In genomic region chr2:163637876-163638275, GRCh38 we compare ENCODE assay signal across 17 cellular contexts.
DNase-seq lines count a peak whose midpoint lies in the region; ATAC-seq and TF ChIP-seq lines count a peak whose summit lies in the region.
"Had no signal": no experiment of that assay in that cellular context is flagged by ENCODE, and none has a peak within 500 bp of the region (broad histone marks: within the 10 kb centered on the region; RNA-seq: fewer than 3 reads in every experiment).

No MANE protein-coding gene starts in this region.

- no peaks in the 10 kb centered on the region for H3K9me3 ChIP-seq in left ventricle myocardium inferior (replicated peaks)
- no peaks in the 10 kb centered on the region for H3K9me3 ChIP-seq in heart left ventricle
- no peaks in the 10 kb centered on the region for H3K9me3 ChIP-seq in tibial nerve
- H3K9me3 ChIP-seq: A549; BLaER1 treated with 17β-estradiol and CSF1 and Interleukin-3, amounts not matched to agents 10 nM and 100 nM had no signal

- 56 to 71% (median 66%) methylated on average over 6 of the region's 6 CpGs for WGBS in heart left ventricle, 4 donors
- WGBS in tibial nerve, 2 donors: 73 to 78% methylated on average over 6 of the region's 6 CpGs

- TF ChIP-seq CTCF in left ventricle myocardium inferior (IDR thresholded peaks at IDR 0.05; ENCODE audit: borderline replicate concordance): no peak
- TF ChIP-seq CTCF in heart left ventricle (IDR thresholded peaks at IDR 0.05): no peak
- TF ChIP-seq CTCF in glutamatergic neuron (IDR thresholded peaks at IDR 0.05; ENCODE audit: partially characterized antibody, unreplicated experiment): no peak
- no peak for TF ChIP-seq CTCF in tibial nerve (IDR thresholded peaks at IDR 0.05)

- no peak for TF ChIP-seq POLR2A in heart left ventricle (IDR thresholded peaks at IDR 0.05)
- TF ChIP-seq POLR2A in tibial nerve (IDR thresholded peaks at IDR 0.05): no peak

- peaks cover 3% of the 10 kb centered on the region for H3K27me3 Mint-ChIP-seq in glutamatergic neuron (ENCODE audit: unreplicated experiment)
- H3K27me3 Mint-ChIP-seq: CD8-positive, alpha-beta memory T cell had no signal

- H3K4me1 Mint-ChIP-seq in glutamatergic neuron (ENCODE audit: low read depth, unreplicated experiment): peaks cover 7% of the 10 kb centered on the region
- H3K4me1 Mint-ChIP-seq: CD8-positive, alpha-beta memory T cell had no signal

- no peak for TF ChIP-seq EP300 in tibial nerve (IDR thresholded peaks at IDR 0.05)

- H3K27me3 ChIP-seq in left ventricle myocardium inferior (ENCODE audit: low read depth) (no peaks in the 10 kb centered on the region), heart left ventricle (no peaks in the 10 kb centered on the region), tibial nerve (no peaks in the 10 kb centered on the region)
- H3K27me3 ChIP-seq: BLaER1 treated with 17β-estradiol and CSF1 and Interleukin-3, amounts not matched to agents 10 nM and 100 nM had no signal

- peak overlapping the region; percentile 1 for H3K4me3 Mint-ChIP-seq in glutamatergic neuron (ENCODE audit: unreplicated experiment)
- H3K4me3 Mint-ChIP-seq: CD8-positive, alpha-beta memory T cell had no signal

- H3K27ac ChIP-seq in left ventricle myocardium inferior (replicated peaks) (peak overlapping the region; percentile 11), heart left ventricle (no peak overlapping the region), tibial nerve (no peak overlapping the region)
- H3K27ac ChIP-seq: A549; BLaER1 treated with 17β-estradiol and CSF1 and Interleukin-3, amounts not matched to agents 10 nM and 100 nM had no signal

- H3K27ac Mint-ChIP-seq in glutamatergic neuron (ENCODE audit: unreplicated experiment): no peak overlapping the region
- H3K27ac Mint-ChIP-seq: CD8-positive, alpha-beta memory T cell had no signal

- ATAC-seq in heart left ventricle: no peak
- no peak for ATAC-seq in HG02852 (IDR thresholded peaks at IDR 0.05; ENCODE audit: unreplicated experiment)
- no peak for ATAC-seq in GM18873 (IDR thresholded peaks at IDR 0.05; ENCODE audit: low FRiP score, unreplicated experiment)
- ATAC-seq: A549 had no signal

- DNase-seq in left ventricle myocardium inferior (no peak), heart left ventricle (no peak), OCI-M1 (lab: John Stamatoyannopoulos, UW) (peak; percentile 39), glutamatergic neuron (no peak), smooth muscle cell of the brain vasculature (ENCODE audit: low read depth, low spot score) (peak; percentile 15), tibial nerve (ENCODE audit: low spot score in 2 of 2) (no peak)
- DNase-seq: CD8-positive, alpha-beta memory T cell; GF-D8; NCI-H1417 treated with DMSO at 0.1 percent for 48 hours; NCI-H1930; NCI-H2171 treated with DMSO at 0.1 percent for 48 hours; NCI-H510A; SHP77 treated with DMSO at 0.1 percent for 48 hours had no signal

- no peaks in the 10 kb centered on the region for H3K36me3 Mint-ChIP-seq in glutamatergic neuron (ENCODE audit: unreplicated experiment)
- H3K36me3 Mint-ChIP-seq: CD8-positive, alpha-beta memory T cell had no signal

- H3K4me1 ChIP-seq in left ventricle myocardium inferior (peaks cover 41% of the 10 kb centered on the region), heart left ventricle (peaks cover 0 to 35% (median 4%) of the 10 kb centered on the region in 12 donors), tibial nerve (peaks cover 0 to 20% (median 0%) of the 10 kb centered on the region in 4 donors)
- H3K4me1 ChIP-seq: A549 had no signal

- H3K9me3 Mint-ChIP-seq in glutamatergic neuron (ENCODE audit: unreplicated experiment): no peaks in the 10 kb centered on the region

- H3K4me3 ChIP-seq in left ventricle myocardium inferior (no peak overlapping the region), heart left ventricle (no peak overlapping the region), tibial nerve (no peak overlapping the region)
- H3K4me3 ChIP-seq: A549; BLaER1 treated with 17β-estradiol and CSF1 and Interleukin-3, amounts not matched to agents 10 nM and 100 nM had no signal

- intact Hi-C loops in left ventricle myocardium inferior (cut with micrococcal nuclease) (no loop called here), heart left ventricle (cut with DNase I) (no loop called here)

- H3K36me3 ChIP-seq in left ventricle myocardium inferior (no peaks in the 10 kb centered on the region), heart left ventricle (no peaks in the 10 kb centered on the region), tibial nerve (no peaks in the 10 kb centered on the region)
- H3K36me3 ChIP-seq: BLaER1 treated with 17β-estradiol and CSF1 and Interleukin-3, amounts not matched to agents 10 nM and 100 nM had no signal

Comparison
In these comparisons a context has a peak if more than half of its experiments do, and no peak if none do; other contexts are left out.
1. DNase-seq: peak in OCI-M1 (single experiment) and smooth muscle cell of the brain vasculature (single experiment); none in left ventricle myocardium inferior (single experiment), heart left ventricle (0 of 5), glutamatergic neuron (single experiment) and tibial nerve (0 of 2).